8 cellular contexts compared by ENCODE assay signal in the genomic region with DNA sequence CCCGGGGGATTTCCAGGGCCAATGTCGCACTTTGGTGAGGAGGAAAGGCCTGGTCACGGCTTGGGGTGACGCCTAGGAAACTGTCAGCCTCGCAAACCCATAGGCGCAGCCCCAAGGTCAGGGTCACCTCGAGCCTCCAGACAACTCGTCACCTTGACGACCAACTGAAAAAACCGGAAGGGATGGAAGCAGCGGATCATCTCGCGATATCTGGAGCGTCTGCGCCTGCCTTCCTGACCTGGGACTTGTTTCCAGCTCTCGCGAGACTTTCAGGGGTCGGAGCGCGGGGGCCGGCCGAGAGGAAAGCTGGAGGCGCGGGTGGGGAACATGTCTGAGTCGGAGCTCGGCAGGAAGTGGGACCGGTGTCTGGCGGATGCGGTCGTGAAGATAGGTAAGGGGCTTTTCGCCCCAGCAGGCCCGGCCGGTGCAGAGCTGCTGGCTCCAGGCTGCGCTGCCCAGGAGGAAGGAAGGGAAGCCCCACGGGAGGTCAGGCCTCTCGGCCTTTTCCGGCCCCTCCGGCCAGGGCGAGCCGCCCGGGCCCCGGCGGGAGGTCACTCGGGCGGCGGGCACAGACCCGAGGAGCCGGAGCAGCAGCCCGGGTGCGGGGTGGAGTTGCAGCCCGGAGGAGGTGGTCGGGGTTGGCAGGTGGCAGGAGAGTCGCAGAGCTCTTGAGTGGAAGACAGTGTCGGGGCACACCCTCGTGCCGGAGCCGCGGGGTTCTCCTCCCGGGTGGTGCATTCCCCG. TPM values are rescaled to one million over a fixed set of nuclear protein-coding genes. Genes with fewer than 3 reads are reported as not detected.
A peak's percentile ranks its signal among the peaks of the same experiment; 100 is the strongest.
DNase-seq lines count a peak whose midpoint lies in the region; ATAC-seq, FAIRE-seq and TF ChIP-seq lines count a peak whose summit lies in the region.

No MANE protein-coding gene starts in this region.

- no peaks in the 10 kb centered on the region for H3K27me3 ChIP-seq in BE2C
- H3K27me3 ChIP-seq in kidney epithelial cell (ENCODE audit: control insufficient read depth, insufficient read depth, low read length) = no peaks in the 10 kb centered on the region

- H3K9me3 ChIP-seq in BE2C = no peaks in the 10 kb centered on the region

- peak overlapping the region; percentile 100 for H3K4me3 Mint-ChIP-seq in activated CD4-positive, alpha-beta T cell treated with anti-CD3 and anti-CD28 coated beads for 36 hours

- H3K36me3 Mint-ChIP-seq in activated CD4-positive, alpha-beta T cell treated with anti-CD3 and anti-CD28 coated beads for 36 hours (ENCODE audit: low read depth) = peaks cover 30% of the 10 kb centered on the region

- ATAC-seq in HG03442 (IDR thresholded peaks at IDR 0.05; ENCODE audit: unreplicated experiment) = peak; percentile 88
- peak; percentile 86 for ATAC-seq in activated CD4-positive, alpha-beta T cell treated with anti-CD3 and anti-CD28 coated beads for 36 hours

- H3K27me3 Mint-ChIP-seq in activated CD4-positive, alpha-beta T cell treated with anti-CD3 and anti-CD28 coated beads for 36 hours = no peaks in the 10 kb centered on the region

- intact Hi-C loops in activated CD4-positive, alpha-beta T cell treated with anti-CD3 and anti-CD28 coated beads for 36 hours (cut with DNase I, micrococcal nuclease) = loop anchor here (1.0 to 5.0 kb wide), 16 partner anchors 47 to 1190 kb away; a partner anchor contains a TSS

- DNase-seq in BE2C (peak; percentile 92), GM19239 (ENCODE audit: insufficient read length, low spot score) (peak; percentile 82), NCI-H510A treated with DMSO at 0.1 percent for 48 hours (lab: John Stamatoyannopoulos, UW) (peak; percentile 100), choroid plexus epithelial cell (ENCODE audit: low read depth) (peak; percentile 99), kidney epithelial cell (ENCODE audit: low read depth) (peak; percentile 89)
- peak; percentile 98 for DNase-seq in activated CD4-positive, alpha-beta T cell treated with anti-CD3 and anti-CD28 coated beads for 36 hours
- DNase-seq in stimulated activated CD4-positive, alpha-beta T cell treated with anti-CD3 and anti-CD28 coated beads, Interleukin-15, amount 100 ng/mL, for 24 hours = peak; percentile 98

- peak; percentile 99 for FAIRE-seq in GM19239 (lab: Jason Lieb, UNC)

- no peaks in the 10 kb centered on the region for H3K36me3 ChIP-seq in BE2C
- H3K36me3 ChIP-seq in kidney epithelial cell (ENCODE audit: control insufficient read depth, insufficient read depth, low read length) = no peaks in the 10 kb centered on the region

- H3K4me1 ChIP-seq in BE2C = no peaks in the 10 kb centered on the region

- H3K27ac Mint-ChIP-seq in activated CD4-positive, alpha-beta T cell treated with anti-CD3 and anti-CD28 coated beads for 36 hours = peak overlapping the region; percentile 99

- no peak for TF ChIP-seq CTCF in BE2C (IDR thresholded peaks at IDR 0.05; ENCODE audit: low read depth, low read length)
- TF ChIP-seq CTCF in choroid plexus epithelial cell (conservative IDR thresholded peaks at IDR 0.05; ENCODE audit: low read depth, low read length) = no peak
- no peak for TF ChIP-seq CTCF in kidney epithelial cell (IDR thresholded peaks at IDR 0.05; ENCODE audit: insufficient read depth, low read length, poor library complexity, severe bottlenecking)

- H3K9me3 Mint-ChIP-seq in activated CD4-positive, alpha-beta T cell treated with anti-CD3 and anti-CD28 coated beads for 36 hours (ENCODE audit: low read depth) = no peaks in the 10 kb centered on the region

- POLR2A ChIA-PET in activated CD4-positive, alpha-beta T cell treated with anti-CD3 and anti-CD28 coated beads for 36 hours (lab: Charles Lee) = interaction anchor here (0.6 to 1.7 kb wide), 4 partner anchors 9 to 346 kb away, joined by 3 to 11 read pairs (median 4); a partner anchor contains a TSS

- peak overlapping the region; percentile 81 for H3K4me3 ChIP-seq in BE2C (ENCODE audit: low read depth, low read length)
- H3K4me3 ChIP-seq in choroid plexus epithelial cell (ENCODE audit: low read depth, low read length) = peak overlapping the region; percentile 93
- H3K4me3 ChIP-seq in kidney epithelial cell (ENCODE audit: low read depth, low read length) = peak overlapping the region; percentile 97

- CTCF ChIA-PET in activated CD4-positive, alpha-beta T cell treated with anti-CD3 and anti-CD28 coated beads for 36 hours (lab: Charles Lee) = interaction anchor here (0.6 to 1.3 kb wide), 4 partner anchors 12 to 253 kb away, joined by 3 to 4 read pairs (median 4); no protein-coding TSS in a partner anchor

- peaks cover 43% of the 10 kb centered on the region for H3K4me1 Mint-ChIP-seq in activated CD4-positive, alpha-beta T cell treated with anti-CD3 and anti-CD28 coated beads for 36 hours

RNA-seq across cellular contexts. Expression of a gene that starts 47.2 kb away (rescaled TPM):
- 8.0 TPM for polyA plus RNA-seq in BE2C (2012; ENCODE audit: insufficient read depth, insufficient read length, low read depth)
- 10 to 100 TPM; 10.5 to 10.7 TPM for total RNA-seq in activated CD4-positive, alpha-beta T cell treated with anti-CD3 and anti-CD28 coated beads for 36 hours
- 71.0 and 76.7 TPM in 2 replicates for total RNA-seq in kidney epithelial cell

Comparison
In these comparisons a context has a peak if more than half of its experiments do, and no peak if none do; other contexts are left out.
1. Peak in every context shown above with its lines: DNase-seq, ATAC-seq and H3K4me3 ChIP-seq.